Comparison of ENCODE assay signal across 8 cellular contexts in genomic region chr1:179369751-179370341, GRCh38. TPM values are rescaled to one million over a fixed set of nuclear protein-coding genes. Genes with fewer than 3 reads are reported as not detected.
A peak's percentile ranks its signal among the peaks of the same experiment; 100 is the strongest.
DNase-seq lines count a peak whose midpoint lies in the region; ATAC-seq, FAIRE-seq and TF ChIP-seq lines count a peak whose summit lies in the region.

No MANE protein-coding gene starts in this region.

- H3K4me1 ChIP-seq in stomach: peaks cover 5 to 9% (median 7%) of the 10 kb centered on the region in 4 donors

- ATAC-seq in GM18511 (IDR thresholded peaks at IDR 0.05; ENCODE audit: unreplicated experiment) (peak; percentile 30), HG03175 (IDR thresholded peaks at IDR 0.05; ENCODE audit: unreplicated experiment) (no peak)

- peak; percentile 76 for FAIRE-seq in RCC 7860 (lab: Jason Lieb, UNC)

- 0 to 4% (median 1%) methylated on average over 4 of the region's 4 CpGs for WGBS in stomach, 5 donors

- intact Hi-C loops in stomach (cut with DNase I; ENCODE audit: low total_unique reads): loop anchor here (5.0 to 10.0 kb wide), 3 partner anchors 75 to 288 kb away; partner anchors contain the start of genes SOAT1 and TOR3A

- POLR2A ChIA-PET in BJ (lab: Charles Lee): interaction anchor here (0.5 kb wide), 1 partner anchor 432 kb away, joined by 4 read pairs; no protein-coding TSS in a partner anchor

- H3K27ac ChIP-seq in stomach: no peak overlapping the region

- no peak for TF ChIP-seq POLR2A in stomach (IDR thresholded peaks at IDR 0.05)

- no peak for TF ChIP-seq EP300 in stomach (IDR thresholded peaks at IDR 0.05)

- H3K36me3 ChIP-seq in BJ (ENCODE audit: control insufficient read depth, insufficient read depth, low read length) (no peaks in the 10 kb centered on the region), stomach (no peaks in the 10 kb centered on the region)

- no peaks in the 10 kb centered on the region for H3K27me3 ChIP-seq in BJ (ENCODE audit: control insufficient read depth, insufficient read depth, low read length)
- H3K27me3 ChIP-seq in stomach: no peaks in the 10 kb centered on the region

- TF ChIP-seq CTCF in BJ (IDR thresholded peaks at IDR 0.05; ENCODE audit: insufficient read depth, low read depth, low read length) (peak; percentile 52), stomach (IDR thresholded peaks at IDR 0.05) (peak in 5 of 7 experiments; percentile 56 to 87 (median 71))

- H3K9me3 ChIP-seq in stomach: no peaks in the 10 kb centered on the region

- H3K4me3 ChIP-seq in BJ (ENCODE audit: low read depth, low read length) (no peak overlapping the region), stomach (no peak overlapping the region)

- CTCF ChIA-PET in BJ (lab: Yijun Ruan, JAX): interaction anchor here (0.7 to 6.1 kb wide), 10 partner anchors 12 to 368 kb away, joined by 3 to 66 read pairs (median 3); no protein-coding TSS in a partner anchor

- DNase-seq in BJ (ENCODE audit: low read depth) (no peak), MV-4-11 (lab: John Stamatoyannopoulos, UW) (peak; percentile 73), RCC 7860 (ENCODE audit: low spot score) (peak; percentile 68), brain pericyte (ENCODE audit: low read depth, low spot score) (peak; percentile 31), iris pigment epithelial cell (ENCODE audit: low read depth) (peak; percentile 69), stomach (no peak)

RNA-seq across cellular contexts. Expression of gene AXDND1, which starts 4.1 kb away (rescaled TPM):
- polyA plus RNA-seq in BJ (2011; rRNA removed) (0.20 and 0.27 TPM in 2 replicates), stomach (1 to 10 TPM in 2 of 3 donors, under 1 TPM in 1; 0.55 to 8.1 (median 2.1) TPM)
- 0.72 and 1.3 TPM in 2 replicates for polyA minus RNA-seq in BJ (2011; rRNA and poly(A)+ RNA removed)
- total RNA-seq in stomach: 10 to 100 TPM in 1 of 5 donors, 1 to 10 TPM in 2, not detected in 2; 1.2 to 18.4 (median 3.2) TPM

Comparison
In these comparisons a context has a peak if more than half of its experiments do, and no peak if none do; other contexts are left out.
1. DNase-seq: peak in MV-4-11 (single experiment), RCC 7860 (single experiment), brain pericyte (single experiment) and iris pigment epithelial cell (single experiment); none in BJ (single experiment) and stomach (single experiment).